ENCODE assay signal across 2 cellular contexts in the genomic region with DNA sequence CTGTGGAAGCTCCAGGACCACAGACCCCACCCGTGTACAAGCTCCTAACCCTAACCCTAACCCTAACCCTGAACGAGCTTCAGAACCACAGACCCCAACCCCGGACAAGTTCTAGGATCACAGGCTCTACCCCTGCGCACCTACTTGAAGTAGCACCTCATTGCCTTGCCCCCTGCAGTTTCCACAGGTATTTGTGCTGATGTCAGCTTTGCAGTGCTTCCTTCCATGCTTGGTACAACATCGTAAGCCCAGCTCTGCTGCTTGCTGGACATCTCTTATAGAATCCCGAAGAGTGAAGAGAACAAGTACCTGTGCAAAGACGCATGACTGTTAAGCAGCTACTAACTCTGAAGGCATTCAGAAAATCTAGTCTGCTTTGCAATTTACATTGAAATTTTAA.
TF ChIP-seq lines count a peak whose summit lies in the region.

No MANE protein-coding gene starts in this region.

TF ChIP-seq in HepG2, 621 proteins besides CTCF, POLR2A, EP300 and RAD21:
- TF ChIP-seq MAFK (conservative IDR thresholded peaks at IDR 0.05 in 1 of 2, IDR thresholded peaks at IDR 0.05 in 1 of 2; ENCODE audit: low read length in 2 of 2) (peak; percentile 68 to 75; a peak in 3 of 4 replicates), MAFF (IDR thresholded peaks at IDR 0.05; ENCODE audit: low read depth, low read length) (peak; percentile 55), NR3C1 (CRISPR knock-in tag; IDR thresholded peaks at IDR 0.05) (no peak)

TF ChIP-seq in K562, 482 proteins besides CTCF, POLR2A, EP300 and RAD21:
- TF ChIP-seq MAFF (IDR thresholded peaks at IDR 0.05; ENCODE audit: low read length) (0 out of 2 replicates have a peak, but pooled peaks have one; percentile 6), SLC30A9 (CRISPR knock-in tag; IDR thresholded peaks at IDR 0.05) (no peak), HIVEP1 (CRISPR knock-in tag; IDR thresholded peaks at IDR 0.05) (no peak), SMARCE1 (IDR thresholded peaks at IDR 0.05) (no peak), SIN3A (IDR thresholded peaks at IDR 0.05; ENCODE audit: borderline replicate concordance in 2 of 2, control insufficient read depth in 1 of 2, low read depth in 2 of 2, low read length in 2 of 2) (no peak), BMI1 (IDR thresholded peaks at IDR 0.05; ENCODE audit: low read length) (no peak), MAFK (IDR thresholded peaks at IDR 0.05; ENCODE audit: low read length) (no peak), C11orf30 (IDR thresholded peaks at IDR 0.05; ENCODE audit: low read depth) (0 out of 2 replicates have a peak, but pooled peaks have one; percentile 5), ZNF780A (CRISPR knock-in tag; IDR thresholded peaks at IDR 0.05) (no peak)
- TF ChIP-seq, protein P1, sequence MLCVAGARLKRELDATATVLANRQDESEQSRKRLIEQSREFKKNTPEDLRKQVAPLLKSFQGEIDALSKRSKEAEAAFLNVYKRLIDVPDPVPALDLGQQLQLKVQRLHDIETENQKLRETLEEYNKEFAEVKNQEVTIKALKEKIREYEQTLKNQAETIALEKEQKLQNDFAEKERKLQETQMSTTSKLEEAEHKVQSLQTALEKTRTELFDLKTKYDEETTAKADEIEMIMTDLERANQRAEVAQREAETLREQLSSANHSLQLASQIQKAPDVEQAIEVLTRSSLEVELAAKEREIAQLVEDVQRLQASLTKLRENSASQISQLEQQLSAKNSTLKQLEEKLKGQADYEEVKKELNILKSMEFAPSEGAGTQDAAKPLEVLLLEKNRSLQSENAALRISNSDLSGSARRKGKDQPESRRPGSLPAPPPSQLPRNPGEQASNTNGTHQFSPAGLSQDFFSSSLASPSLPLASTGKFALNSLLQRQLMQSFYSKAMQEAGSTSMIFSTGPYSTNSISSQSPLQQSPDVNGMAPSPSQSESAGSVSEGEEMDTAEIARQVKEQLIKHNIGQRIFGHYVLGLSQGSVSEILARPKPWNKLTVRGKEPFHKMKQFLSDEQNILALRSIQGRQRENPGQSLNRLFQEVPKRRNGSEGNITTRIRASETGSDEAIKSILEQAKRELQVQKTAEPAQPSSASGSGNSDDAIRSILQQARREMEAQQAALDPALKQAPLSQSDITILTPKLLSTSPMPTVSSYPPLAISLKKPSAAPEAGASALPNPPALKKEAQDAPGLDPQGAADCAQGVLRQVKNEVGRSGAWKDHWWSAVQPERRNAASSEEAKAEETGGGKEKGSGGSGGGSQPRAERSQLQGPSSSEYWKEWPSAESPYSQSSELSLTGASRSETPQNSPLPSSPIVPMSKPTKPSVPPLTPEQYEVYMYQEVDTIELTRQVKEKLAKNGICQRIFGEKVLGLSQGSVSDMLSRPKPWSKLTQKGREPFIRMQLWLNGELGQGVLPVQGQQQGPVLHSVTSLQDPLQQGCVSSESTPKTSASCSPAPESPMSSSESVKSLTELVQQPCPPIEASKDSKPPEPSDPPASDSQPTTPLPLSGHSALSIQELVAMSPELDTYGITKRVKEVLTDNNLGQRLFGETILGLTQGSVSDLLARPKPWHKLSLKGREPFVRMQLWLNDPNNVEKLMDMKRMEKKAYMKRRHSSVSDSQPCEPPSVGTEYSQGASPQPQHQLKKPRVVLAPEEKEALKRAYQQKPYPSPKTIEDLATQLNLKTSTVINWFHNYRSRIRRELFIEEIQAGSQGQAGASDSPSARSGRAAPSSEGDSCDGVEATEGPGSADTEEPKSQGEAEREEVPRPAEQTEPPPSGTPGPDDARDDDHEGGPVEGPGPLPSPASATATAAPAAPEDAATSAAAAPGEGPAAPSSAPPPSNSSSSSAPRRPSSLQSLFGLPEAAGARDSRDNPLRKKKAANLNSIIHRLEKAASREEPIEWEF (CRISPR knock-in tag; IDR thresholded peaks at IDR 0.05): no peak
